ENCODE assay signal across 8 cellular contexts in the genomic region with DNA sequence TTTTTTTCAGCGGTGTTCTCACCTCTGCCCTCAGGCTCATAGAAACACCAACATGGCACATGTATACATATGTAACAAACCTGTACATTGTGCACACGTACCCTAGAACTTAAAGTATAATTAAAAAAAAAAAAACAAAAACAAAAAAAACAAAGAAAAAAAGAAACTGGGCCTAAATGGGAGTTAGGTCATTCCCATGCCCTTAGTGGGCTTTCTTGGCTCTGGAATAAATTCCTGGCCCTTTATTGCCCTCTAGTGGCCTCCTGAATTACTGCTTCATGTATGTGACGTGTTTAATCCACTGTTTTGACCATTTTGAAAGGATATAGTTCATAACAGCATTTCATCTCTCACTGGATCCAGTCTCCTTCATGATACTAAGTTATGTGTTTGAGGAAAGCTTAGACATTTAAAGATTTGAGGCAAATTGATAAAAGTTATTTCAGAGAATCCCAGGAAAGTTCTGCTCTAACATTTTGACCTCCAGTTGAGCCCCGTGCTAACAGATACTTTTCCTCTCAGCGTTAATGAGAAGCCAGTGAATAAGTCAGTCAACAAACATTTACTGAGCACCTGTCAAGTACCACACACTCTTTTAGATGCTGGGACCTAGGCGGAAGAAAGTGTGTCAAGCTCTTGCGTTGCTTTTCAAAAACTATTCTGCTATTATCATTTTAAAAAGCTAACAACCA. TPM values are rescaled to one million over a fixed set of nuclear protein-coding genes. Genes with fewer than 3 reads are reported as not detected.
A peak's percentile ranks its signal among the peaks of the same experiment; 100 is the strongest.
DNase-seq lines count a peak whose midpoint lies in the region; ATAC-seq and TF ChIP-seq lines count a peak whose summit lies in the region.

No MANE protein-coding gene starts in this region.

- peaks cover 6% of the 10 kb centered on the region for H3K4me1 ChIP-seq in RWPE2 (ENCODE audit: insufficient read depth, poor library complexity, severe bottlenecking)
- H3K4me1 ChIP-seq in uterus = peaks cover 5 to 7% of the 10 kb centered on the region in 2 donors

- no peaks in the 10 kb centered on the region for H3K9me3 ChIP-seq in RWPE2 (ENCODE audit: severe bottlenecking)
- no peaks in the 10 kb centered on the region for H3K9me3 ChIP-seq in uterus

- H3K4me3 Mint-ChIP-seq in activated T-cell treated with anti-CD3 and anti-CD28 coated beads, Interleukin-2, amount 50 U/mL, for 72 hours = no peak overlapping the region
- H3K4me3 Mint-ChIP-seq in activated T-cell treated with anti-CD3 and anti-CD28 coated beads, Interleukin-2, amount 50 U/mL, for 4 hours = no peak overlapping the region
- H3K4me3 Mint-ChIP-seq in effector memory CD8-positive, alpha-beta T cell = no peak overlapping the region

- H3K9me3 Mint-ChIP-seq in activated T-cell treated with anti-CD3 and anti-CD28 coated beads, Interleukin-2, amount 50 U/mL, for 72 hours = peaks cover 3 to 6% of the 10 kb centered on the region in 2 donors
- peaks cover 9% of the 10 kb centered on the region for H3K9me3 Mint-ChIP-seq in activated T-cell treated with anti-CD3 and anti-CD28 coated beads, Interleukin-2, amount 50 U/mL, for 4 hours
- peaks cover 0 to 2% of the 10 kb centered on the region in 2 donors for H3K9me3 Mint-ChIP-seq in effector memory CD8-positive, alpha-beta T cell

- peak; percentile 96 for TF ChIP-seq CTCF in RWPE2 (IDR thresholded peaks at IDR 0.05; ENCODE audit: poor library complexity, severe bottlenecking)
- peak; percentile 70 to 87 (median 82) for TF ChIP-seq CTCF in uterus (IDR thresholded peaks at IDR 0.05)

- no peak for TF ChIP-seq POLR2A in uterus (IDR thresholded peaks at IDR 0.05)

- DNase-seq in activated T-cell treated with anti-CD3 and anti-CD28 coated beads, Interleukin-2, amount 50 U/mL, for 72 hours = peak; percentile 38 to 55
- DNase-seq in activated T-cell treated with anti-CD3 and anti-CD28 coated beads, Interleukin-2, amount 50 U/mL, for 4 hours = no peak
- DNase-seq in M059J (ENCODE audit: low read depth) = peak; percentile 74
- DNase-seq in RWPE2 (ENCODE audit: low spot score) = no peak
- DNase-seq in effector memory CD8-positive, alpha-beta T cell = peak; percentile 17 to 34 (median 22)
- peak; percentile 86 for DNase-seq in medulla oblongata (ENCODE audit: extremely low spot score)
- DNase-seq in uterus = peak in 1 of 2 donors; percentile 68

- H3K4me3 ChIP-seq in RWPE2 (ENCODE audit: severe bottlenecking) (no peak overlapping the region), uterus (no peak overlapping the region)

- intact Hi-C loops in uterus (cut with DNase I; ENCODE audit: low total_unique reads) = loop anchor here (10.0 kb wide), 1 partner anchor 512 kb away; no protein-coding TSS in a partner anchor

- H3K27ac Mint-ChIP-seq in activated T-cell treated with anti-CD3 and anti-CD28 coated beads, Interleukin-2, amount 50 U/mL, for 72 hours = no peak overlapping the region
- no peak overlapping the region for H3K27ac Mint-ChIP-seq in effector memory CD8-positive, alpha-beta T cell

- peaks cover 0 to 4% of the 10 kb centered on the region in 2 donors for H3K36me3 Mint-ChIP-seq in activated T-cell treated with anti-CD3 and anti-CD28 coated beads, Interleukin-2, amount 50 U/mL, for 72 hours (ENCODE audit: insufficient read depth in 2 of 2)
- H3K36me3 Mint-ChIP-seq in activated T-cell treated with anti-CD3 and anti-CD28 coated beads, Interleukin-2, amount 50 U/mL, for 4 hours (ENCODE audit: insufficient read depth) = peaks cover 3% of the 10 kb centered on the region
- H3K36me3 Mint-ChIP-seq in effector memory CD8-positive, alpha-beta T cell (ENCODE audit: insufficient read depth) = no peaks in the 10 kb centered on the region

- H3K27me3 Mint-ChIP-seq in activated T-cell treated with anti-CD3 and anti-CD28 coated beads, Interleukin-2, amount 50 U/mL, for 72 hours (ENCODE audit: low read depth) = peaks cover 6% of the 10 kb centered on the region
- peaks cover 3% of the 10 kb centered on the region for H3K27me3 Mint-ChIP-seq in activated T-cell treated with anti-CD3 and anti-CD28 coated beads, Interleukin-2, amount 50 U/mL, for 4 hours (ENCODE audit: low read depth)
- H3K27me3 Mint-ChIP-seq in effector memory CD8-positive, alpha-beta T cell = peaks cover 20 to 22% of the 10 kb centered on the region in 2 donors

- H3K4me1 Mint-ChIP-seq in activated T-cell treated with anti-CD3 and anti-CD28 coated beads, Interleukin-2, amount 50 U/mL, for 72 hours (ENCODE audit: low read depth) = peaks cover 4% of the 10 kb centered on the region
- H3K4me1 Mint-ChIP-seq in activated T-cell treated with anti-CD3 and anti-CD28 coated beads, Interleukin-2, amount 50 U/mL, for 4 hours (ENCODE audit: low read depth) = no peaks in the 10 kb centered on the region
- no peaks in the 10 kb centered on the region for H3K4me1 Mint-ChIP-seq in effector memory CD8-positive, alpha-beta T cell (ENCODE audit: low read depth in 2 of 2)

- no peaks in the 10 kb centered on the region for H3K36me3 ChIP-seq in RWPE2 (ENCODE audit: low read depth)
- no peaks in the 10 kb centered on the region for H3K36me3 ChIP-seq in uterus

- peak in 1 of 2 donors; percentile 32 for ATAC-seq in activated T-cell treated with anti-CD3 and anti-CD28 coated beads, Interleukin-2, amount 50 U/mL, for 72 hours (replicated peaks in 1 of 2)
- no peak for ATAC-seq in activated T-cell treated with anti-CD3 and anti-CD28 coated beads, Interleukin-2, amount 50 U/mL, for 4 hours
- peak; percentile 53; the same call in 2 of the 3 replicates for ATAC-seq in RWPE2 (ENCODE audit: low read depth)
- peak; percentile 44 for ATAC-seq in effector memory CD8-positive, alpha-beta T cell (replicated peaks)
- no peak for ATAC-seq in GM18909 (IDR thresholded peaks at IDR 0.05; ENCODE audit: poor library complexity, unreplicated experiment)

- H3K27ac ChIP-seq in RWPE2 (ENCODE audit: poor library complexity, severe bottlenecking) (no peak overlapping the region), uterus (peak overlapping the region; percentile 51 to 60)

- no peaks in the 10 kb centered on the region for H3K27me3 ChIP-seq in RWPE2 (ENCODE audit: insufficient read depth, poor library complexity, severe bottlenecking)
- no peaks in the 10 kb centered on the region for H3K27me3 ChIP-seq in uterus

RNA-seq across cellular contexts. Expression of gene SYPL1, which starts 54.7 kb away (rescaled TPM):
- total RNA-seq in activated T-cell treated with anti-CD3 and anti-CD28 coated beads, Interleukin-2, amount 50 U/mL, for 72 hours = 10 to 100 TPM; 29.6 to 32.0 TPM
- total RNA-seq in activated T-cell treated with anti-CD3 and anti-CD28 coated beads, Interleukin-2, amount 50 U/mL, for 4 hours = 10 to 100 TPM; 20.0 to 24.1 (median 21.5) TPM
- 69.0 and 98.5 TPM in 2 replicates for total RNA-seq in M059J (2014; rRNA removed; shearing (Covaris generic))
- total RNA-seq in uterus = 100 to 1,000 TPM; 123 to 220 (median 131) TPM

Comparison
In these comparisons a context has a peak if more than half of its experiments do, and no peak if none do; other contexts are left out.
1. DNase-seq: peak in activated T-cell treated with anti-CD3 and anti-CD28 coated beads, Interleukin-2, amount 50 U/mL, for 72 hours (2 of 2), M059J (single experiment), effector memory CD8-positive, alpha-beta T cell (3 of 3) and medulla oblongata (single experiment); none in activated T-cell treated with anti-CD3 and anti-CD28 coated beads, Interleukin-2, amount 50 U/mL, for 4 hours (single experiment) and RWPE2 (single experiment).
2. ATAC-seq: peak in RWPE2 (single experiment) and effector memory CD8-positive, alpha-beta T cell (single experiment); none in activated T-cell treated with anti-CD3 and anti-CD28 coated beads, Interleukin-2, amount 50 U/mL, for 4 hours (0 of 2) and GM18909 (single experiment).